1 cellular context compared by ENCODE assay signal in the genomic region with DNA sequence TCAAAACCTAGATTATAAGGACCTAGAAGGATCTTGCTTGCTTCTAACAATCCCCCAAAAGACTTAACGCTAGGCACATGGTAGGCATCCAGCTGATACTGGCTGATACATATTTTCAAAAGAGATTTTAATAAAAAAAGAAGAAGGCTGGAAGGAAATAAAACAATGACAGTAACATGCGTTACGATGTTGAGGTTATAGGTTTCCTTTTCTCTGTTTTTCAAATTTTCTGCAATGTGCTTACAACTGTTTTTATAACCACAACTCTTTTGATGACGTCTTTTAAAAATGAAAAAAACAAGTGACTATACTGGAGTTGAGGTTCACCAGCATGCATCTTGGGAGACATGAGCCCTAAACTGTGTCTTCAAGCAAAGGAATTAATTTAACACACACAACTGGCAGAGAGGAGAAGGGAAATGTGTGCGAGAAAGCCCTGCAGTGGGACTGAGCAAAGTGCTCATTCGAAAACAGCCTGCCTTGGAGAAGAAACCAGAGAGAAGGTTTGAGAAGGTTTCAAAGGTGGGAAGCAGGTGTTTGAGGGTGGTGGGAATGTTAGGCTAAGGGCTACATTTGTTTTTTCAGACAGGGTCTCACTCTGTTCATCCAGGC.
TF ChIP-seq lines count a peak whose summit lies in the region.

No MANE protein-coding gene starts in this region.

TF ChIP-seq in GM12878, 131 proteins besides CTCF, POLR2A, EP300 and RAD21 (continued from another document):
- TF ChIP-seq, protein P1, sequence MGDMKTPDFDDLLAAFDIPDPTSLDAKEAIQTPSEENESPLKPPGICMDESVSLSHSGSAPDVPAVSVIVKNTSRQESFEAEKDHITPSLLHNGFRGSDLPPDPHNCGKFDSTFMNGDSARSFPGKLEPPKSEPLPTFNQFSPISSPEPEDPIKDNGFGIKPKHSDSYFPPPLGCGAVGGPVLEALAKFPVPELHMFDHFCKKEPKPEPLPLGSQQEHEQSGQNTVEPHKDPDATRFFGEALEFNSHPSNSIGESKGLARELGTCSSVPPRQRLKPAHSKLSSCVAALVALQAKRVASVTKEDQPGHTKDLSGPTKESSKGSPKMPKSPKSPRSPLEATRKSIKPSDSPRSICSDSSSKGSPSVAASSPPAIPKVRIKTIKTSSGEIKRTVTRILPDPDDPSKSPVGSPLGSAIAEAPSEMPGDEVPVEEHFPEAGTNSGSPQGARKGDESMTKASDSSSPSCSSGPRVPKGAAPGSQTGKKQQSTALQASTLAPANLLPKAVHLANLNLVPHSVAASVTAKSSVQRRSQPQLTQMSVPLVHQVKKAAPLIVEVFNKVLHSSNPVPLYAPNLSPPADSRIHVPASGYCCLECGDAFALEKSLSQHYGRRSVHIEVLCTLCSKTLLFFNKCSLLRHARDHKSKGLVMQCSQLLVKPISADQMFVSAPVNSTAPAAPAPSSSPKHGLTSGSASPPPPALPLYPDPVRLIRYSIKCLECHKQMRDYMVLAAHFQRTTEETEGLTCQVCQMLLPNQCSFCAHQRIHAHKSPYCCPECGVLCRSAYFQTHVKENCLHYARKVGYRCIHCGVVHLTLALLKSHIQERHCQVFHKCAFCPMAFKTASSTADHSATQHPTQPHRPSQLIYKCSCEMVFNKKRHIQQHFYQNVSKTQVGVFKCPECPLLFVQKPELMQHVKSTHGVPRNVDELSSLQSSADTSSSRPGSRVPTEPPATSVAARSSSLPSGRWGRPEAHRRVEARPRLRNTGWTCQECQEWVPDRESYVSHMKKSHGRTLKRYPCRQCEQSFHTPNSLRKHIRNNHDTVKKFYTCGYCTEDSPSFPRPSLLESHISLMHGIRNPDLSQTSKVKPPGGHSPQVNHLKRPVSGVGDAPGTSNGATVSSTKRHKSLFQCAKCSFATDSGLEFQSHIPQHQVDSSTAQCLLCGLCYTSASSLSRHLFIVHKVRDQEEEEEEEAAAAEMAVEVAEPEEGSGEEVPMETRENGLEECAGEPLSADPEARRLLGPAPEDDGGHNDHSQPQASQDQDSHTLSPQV (IDR thresholded peaks at IDR 0.05), result no peak
- TF ChIP-seq ZNF24 (IDR thresholded peaks at IDR 0.05) (no peak), CBX5 (IDR thresholded peaks at IDR 0.05; ENCODE audit: low read depth) (no peak), EZH2 (IDR thresholded peaks at IDR 0.05; ENCODE audit: borderline replicate concordance, control insufficient read depth, low read depth, low read length) (no peak), SUZ12 (IDR thresholded peaks at IDR 0.05; ENCODE audit: unreplicated experiment) (no peak), NBN (IDR thresholded peaks at IDR 0.05) (no peak), TARDBP (IDR thresholded peaks at IDR 0.05; ENCODE audit: borderline replicate concordance) (no peak), POLR2AphosphoS2 (IDR thresholded peaks at IDR 0.05; ENCODE audit: low read depth, low read length) (no peak)
- TF ChIP-seq, protein P2, sequence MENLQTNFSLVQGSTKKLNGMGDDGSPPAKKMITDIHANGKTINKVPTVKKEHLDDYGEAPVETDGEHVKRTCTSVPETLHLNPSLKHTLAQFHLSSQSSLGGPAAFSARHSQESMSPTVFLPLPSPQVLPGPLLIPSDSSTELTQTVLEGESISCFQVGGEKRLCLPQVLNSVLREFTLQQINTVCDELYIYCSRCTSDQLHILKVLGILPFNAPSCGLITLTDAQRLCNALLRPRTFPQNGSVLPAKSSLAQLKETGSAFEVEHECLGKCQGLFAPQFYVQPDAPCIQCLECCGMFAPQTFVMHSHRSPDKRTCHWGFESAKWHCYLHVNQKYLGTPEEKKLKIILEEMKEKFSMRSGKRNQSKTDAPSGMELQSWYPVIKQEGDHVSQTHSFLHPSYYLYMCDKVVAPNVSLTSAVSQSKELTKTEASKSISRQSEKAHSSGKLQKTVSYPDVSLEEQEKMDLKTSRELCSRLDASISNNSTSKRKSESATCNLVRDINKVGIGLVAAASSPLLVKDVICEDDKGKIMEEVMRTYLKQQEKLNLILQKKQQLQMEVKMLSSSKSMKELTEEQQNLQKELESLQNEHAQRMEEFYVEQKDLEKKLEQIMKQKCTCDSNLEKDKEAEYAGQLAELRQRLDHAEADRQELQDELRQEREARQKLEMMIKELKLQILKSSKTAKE (IDR thresholded peaks at IDR 0.05; ENCODE audit: low read depth, poor library complexity, severe bottlenecking), result no peak
- TF ChIP-seq, protein P3, sequence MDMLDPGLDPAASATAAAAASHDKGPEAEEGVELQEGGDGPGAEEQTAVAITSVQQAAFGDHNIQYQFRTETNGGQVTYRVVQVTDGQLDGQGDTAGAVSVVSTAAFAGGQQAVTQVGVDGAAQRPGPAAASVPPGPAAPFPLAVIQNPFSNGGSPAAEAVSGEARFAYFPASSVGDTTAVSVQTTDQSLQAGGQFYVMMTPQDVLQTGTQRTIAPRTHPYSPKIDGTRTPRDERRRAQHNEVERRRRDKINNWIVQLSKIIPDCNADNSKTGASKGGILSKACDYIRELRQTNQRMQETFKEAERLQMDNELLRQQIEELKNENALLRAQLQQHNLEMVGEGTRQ (IDR thresholded peaks at IDR 0.05; ENCODE audit: borderline replicate concordance, low read depth, low read length), result no peak
